ENCODE assay signal across 8 cellular contexts in genomic region chr1:65687435-65688214, GRCh38.
DNase-seq lines count a peak whose midpoint lies in the region; ATAC-seq and TF ChIP-seq lines count a peak whose summit lies in the region.

No MANE protein-coding gene starts in this region.

- ATAC-seq in GM19328 (IDR thresholded peaks at IDR 0.05; ENCODE audit: unreplicated experiment) = peak; percentile 77
- peak; percentile 60 for ATAC-seq in HG03469 (IDR thresholded peaks at IDR 0.05; ENCODE audit: unreplicated experiment)

- WGBS in endodermal cell (ENCODE audit: insufficient coverage in 1 of 2, insufficient read length in 1 of 2), 2 experiments = 20 to 26% methylated on average over 5 to 8 of the region's 8 CpGs
- 20% methylated on average over 1 to 5 of the region's 8 CpGs for WGBS in mesodermal cell (ENCODE audit: insufficient coverage in 2 of 2), 2 experiments

- no peak overlapping the region for H3K4me3 Mint-ChIP-seq in endodermal cell

- H3K27ac Mint-ChIP-seq in endodermal cell = no peak overlapping the region

- no peak overlapping the region for H3K9ac ChIP-seq in endodermal cell (ENCODE audit: extremely low read depth, low read length, poor library complexity, severe bottlenecking)

- H3K9me3 ChIP-seq in endodermal cell (ENCODE audit: control insufficient read depth, low read length) (peaks cover 8% of the 10 kb centered on the region), mesodermal cell (ENCODE audit: control insufficient read depth, low read length) (peaks cover 8% of the 10 kb centered on the region)

- peaks cover 29% of the 10 kb centered on the region for H3K9me3 Mint-ChIP-seq in endodermal cell

- H3K4me1 ChIP-seq in endodermal cell (ENCODE audit: control insufficient read depth, insufficient read depth, low read length) (peaks cover 13% of the 10 kb centered on the region), mesodermal cell (ENCODE audit: control insufficient read depth, insufficient read depth, low read length, poor library complexity, severe bottlenecking) (peaks cover 17% of the 10 kb centered on the region)

- no peaks in the 10 kb centered on the region for H3K27me3 Mint-ChIP-seq in endodermal cell (ENCODE audit: insufficient read depth)

- no peaks in the 10 kb centered on the region for H3K27me3 ChIP-seq in endodermal cell (ENCODE audit: control insufficient read depth, insufficient read depth, low read length, poor library complexity, severe bottlenecking)

- H3K36me3 Mint-ChIP-seq in endodermal cell (ENCODE audit: low read depth) = no peaks in the 10 kb centered on the region

- peaks cover 18% of the 10 kb centered on the region for H3K4me1 Mint-ChIP-seq in endodermal cell

- H3K36me3 ChIP-seq in endodermal cell (ENCODE audit: control insufficient read depth, insufficient read depth, low read length) (no peaks in the 10 kb centered on the region), mesodermal cell (ENCODE audit: control insufficient read depth, insufficient read depth, low read length) (no peaks in the 10 kb centered on the region)

- H3K4me3 ChIP-seq in endodermal cell (ENCODE audit: low read length) (no peak overlapping the region), mesodermal cell (ENCODE audit: extremely low read depth, insufficient read depth, low read length, poor library complexity, severe bottlenecking) (no peak overlapping the region)

- peak; percentile 57 for DNase-seq in NCI-H82 treated with DMSO at 0.1 percent for 48 hours (lab: John Stamatoyannopoulos, UW; ENCODE audit: unreplicated experiment)
- peak; percentile 52 to 66 for DNase-seq in activated CD8-positive, alpha-beta memory T cell treated with anti-CD3 and anti-CD28 coated beads for 1 hour (ENCODE audit: extremely low read depth in 1 of 2, low read depth in 1 of 2)
- DNase-seq in endodermal cell = peak; percentile 97
- peak; percentile 40 to 47 for DNase-seq in stimulated activated CD8-positive, alpha-beta memory T cell treated with anti-CD3 and anti-CD28 coated beads, Interleukin-15, amount 100 ng/mL, for 48 hours (ENCODE audit: low read depth in 2 of 2)

- H3K27ac ChIP-seq in C4-2B (no peak overlapping the region), endodermal cell (ENCODE audit: low read depth, low read length) (no peak overlapping the region), mesodermal cell (ENCODE audit: low read depth, low read length, severe bottlenecking) (peak overlapping the region; percentile 73)

- TF ChIP-seq CTCF in C4-2B (conservative IDR thresholded peaks at IDR 0.05) = peak; percentile 91
- peak; percentile 99 for TF ChIP-seq CTCF in endodermal cell (conservative IDR thresholded peaks at IDR 0.05)

Comparison
In these comparisons a context has a peak if more than half of its experiments do, and no peak if none do; other contexts are left out.
1. DNase-seq: peak in every context shown above with its lines; median percentile 97 in endodermal cell; 59 in activated CD8-positive, alpha-beta memory T cell treated with anti-CD3 and anti-CD28 coated beads for 1 hour; 57 in NCI-H82 treated with DMSO at 0.1 percent for 48 hours; 44 in stimulated activated CD8-positive, alpha-beta memory T cell treated with anti-CD3 and anti-CD28 coated beads, Interleukin-15, amount 100 ng/mL, for 48 hours.